31 cellular contexts compared by ENCODE assay signal in genomic region chr2:236726701-236727450, GRCh38.
"Had no signal": no experiment of that assay in that cellular context is flagged by ENCODE, and none has a peak within 500 bp of the region (broad histone marks: within the 10 kb centered on the region; RNA-seq: fewer than 3 reads in every experiment).

No MANE protein-coding gene starts in this region.

- H3K27me3 Mint-ChIP-seq: activated CD4-positive, alpha-beta T cell treated with anti-CD3 and anti-CD28 coated beads for 36 hours; activated naive CD4-positive, alpha-beta T cell treated with anti-CD3 and anti-CD28 coated beads, Interleukin-2, amount 50 U/mL, for 24 hours; activated naive CD8-positive, alpha-beta T cell treated with anti-CD3 and anti-CD28 coated beads for 36 hours had no signal

- DNase-seq: activated CD4-positive, alpha-beta memory T cell treated with anti-CD3 and anti-CD28 coated beads for 36 hours; activated CD4-positive, alpha-beta T cell treated with anti-CD3 and anti-CD28 coated beads for 36 hours; activated CD4-positive, alpha-beta T cell treated with anti-CD3 and anti-CD28 coated beads, Interleukin-2, amount 10 ng/mL, durations not matched to agents 24 days and 14 days; activated CD4-positive, CD25-positive, alpha-beta regulatory T cell; activated CD4-positive, CD25-positive, alpha-beta regulatory T cell treated with anti-CD3 and anti-CD28 coated beads, Interleukin-2, amount 50 U/mL, for 72 hours; activated CD8-positive, alpha-beta memory T cell treated with anti-CD3 and anti-CD28 coated beads, Interleukin-2, amount 50 U/mL, for 48 hours; activated gamma-delta T cell; activated naive CD4-positive, alpha-beta T cell; activated naive CD8-positive, alpha-beta T cell treated with anti-CD3 and anti-CD28 coated beads for 36 hours; activated naive CD8-positive, alpha-beta T cell treated with anti-CD3 and anti-CD28 coated beads, Interleukin-2, amount 50 U/mL, for 24 hours; activated T-cell treated with anti-CD3 and anti-CD28 coated beads for 4 hours; activated T-cell treated with anti-CD3 and anti-CD28 coated beads, Interleukin-2, amount 50 U/mL, for 24 hours; activated T-cell treated with anti-CD3 and anti-CD28 coated beads, Interleukin-2, amount 50 U/mL, for 72 hours; adrenal gland; amygdala; aorta; body of pancreas; caudate nucleus; cortex of kidney; dermis blood vessel endothelial cell; effector CD4-positive, alpha-beta T cell; esophagus squamous epithelium; foreskin melanocyte; heart right ventricle; T-helper 2 cell had no signal

- H3K4me1 ChIP-seq: adrenal gland, body of pancreas had no signal

- ATAC-seq: activated CD4-positive, alpha-beta T cell treated with anti-CD3 and anti-CD28 coated beads for 36 hours; activated naive CD8-positive, alpha-beta T cell treated with anti-CD3 and anti-CD28 coated beads, Interleukin-2, amount 50 U/mL, for 24 hours; activated T-cell treated with anti-CD3 and anti-CD28 coated beads, Interleukin-2, amount 50 U/mL, for 72 hours; body of pancreas; gastroesophageal sphincter; heart right ventricle had no signal

- H3K4me3 Mint-ChIP-seq: activated CD4-positive, alpha-beta memory T cell treated with anti-CD3 and anti-CD28 coated beads for 36 hours; activated CD4-positive, alpha-beta T cell treated with anti-CD3 and anti-CD28 coated beads for 36 hours; activated CD4-positive, alpha-beta T cell treated with anti-CD3 and anti-CD28 coated beads, Interleukin-2, amount 10 ng/mL, durations not matched to agents 24 days and 14 days; activated naive CD4-positive, alpha-beta T cell treated with anti-CD3 and anti-CD28 coated beads, Interleukin-2, amount 50 U/mL, for 24 hours; activated naive CD8-positive, alpha-beta T cell treated with anti-CD3 and anti-CD28 coated beads for 36 hours; activated naive CD8-positive, alpha-beta T cell treated with anti-CD3 and anti-CD28 coated beads, Interleukin-2, amount 50 U/mL, for 24 hours; activated T-cell treated with anti-CD3 and anti-CD28 coated beads, Interleukin-2, amount 50 U/mL, for 24 hours; activated T-cell treated with anti-CD3 and anti-CD28 coated beads, Interleukin-2, amount 50 U/mL, for 72 hours had no signal

- H3K27ac ChIP-seq: adrenal gland, body of pancreas, epithelial cell of prostate, esophagus squamous epithelium, gastroesophageal sphincter, heart right ventricle had no signal

- H3K4me3 ChIP-seq: adrenal gland, body of pancreas, esophagus squamous epithelium, gastroesophageal sphincter, heart right ventricle had no signal

- H3K9me3 Mint-ChIP-seq: activated CD4-positive, alpha-beta memory T cell treated with anti-CD3 and anti-CD28 coated beads for 36 hours; activated CD4-positive, alpha-beta T cell treated with anti-CD3 and anti-CD28 coated beads, Interleukin-2, amount 10 ng/mL, durations not matched to agents 24 days and 14 days; activated naive CD4-positive, alpha-beta T cell treated with anti-CD3 and anti-CD28 coated beads, Interleukin-2, amount 50 U/mL, for 24 hours; activated naive CD8-positive, alpha-beta T cell treated with anti-CD3 and anti-CD28 coated beads for 36 hours; activated naive CD8-positive, alpha-beta T cell treated with anti-CD3 and anti-CD28 coated beads, Interleukin-2, amount 50 U/mL, for 24 hours; activated T-cell treated with anti-CD3 and anti-CD28 coated beads, Interleukin-2, amount 50 U/mL, for 24 hours; activated T-cell treated with anti-CD3 and anti-CD28 coated beads, Interleukin-2, amount 50 U/mL, for 72 hours had no signal

- H3K4me1 Mint-ChIP-seq: activated CD4-positive, alpha-beta T cell treated with anti-CD3 and anti-CD28 coated beads for 36 hours; activated CD4-positive, alpha-beta T cell treated with anti-CD3 and anti-CD28 coated beads, Interleukin-2, amount 10 ng/mL, durations not matched to agents 24 days and 14 days; activated naive CD4-positive, alpha-beta T cell treated with anti-CD3 and anti-CD28 coated beads, Interleukin-2, amount 50 U/mL, for 24 hours; activated naive CD8-positive, alpha-beta T cell treated with anti-CD3 and anti-CD28 coated beads for 36 hours; activated naive CD8-positive, alpha-beta T cell treated with anti-CD3 and anti-CD28 coated beads, Interleukin-2, amount 50 U/mL, for 24 hours had no signal

- H3K36me3 ChIP-seq: adrenal gland, esophagus squamous epithelium, gastroesophageal sphincter, heart right ventricle had no signal

- H3K9me3 ChIP-seq: adrenal gland, body of pancreas, esophagus squamous epithelium, gastroesophageal sphincter, heart right ventricle had no signal

- H3K36me3 Mint-ChIP-seq: activated CD4-positive, alpha-beta memory T cell treated with anti-CD3 and anti-CD28 coated beads for 36 hours; activated naive CD4-positive, alpha-beta T cell treated with anti-CD3 and anti-CD28 coated beads, Interleukin-2, amount 50 U/mL, for 24 hours; activated naive CD8-positive, alpha-beta T cell treated with anti-CD3 and anti-CD28 coated beads for 36 hours had no signal

- H3K27ac Mint-ChIP-seq: activated CD4-positive, alpha-beta memory T cell treated with anti-CD3 and anti-CD28 coated beads for 36 hours; activated CD4-positive, alpha-beta T cell treated with anti-CD3 and anti-CD28 coated beads for 36 hours; activated CD4-positive, alpha-beta T cell treated with anti-CD3 and anti-CD28 coated beads, Interleukin-2, amount 10 ng/mL, durations not matched to agents 24 days and 14 days; activated naive CD4-positive, alpha-beta T cell treated with anti-CD3 and anti-CD28 coated beads, Interleukin-2, amount 50 U/mL, for 24 hours; activated naive CD8-positive, alpha-beta T cell treated with anti-CD3 and anti-CD28 coated beads for 36 hours; activated naive CD8-positive, alpha-beta T cell treated with anti-CD3 and anti-CD28 coated beads, Interleukin-2, amount 50 U/mL, for 24 hours; activated T-cell treated with anti-CD3 and anti-CD28 coated beads, Interleukin-2, amount 50 U/mL, for 24 hours; activated T-cell treated with anti-CD3 and anti-CD28 coated beads, Interleukin-2, amount 50 U/mL, for 72 hours had no signal

- FAIRE-seq: colon, endometrium, endothelial cell of umbilical vein had no signal

- H3K27me3 ChIP-seq: body of pancreas, esophagus squamous epithelium, heart right ventricle had no signal
